Comparison of ENCODE assay signal across 21 cellular contexts in genomic region chr2:52036036-52036435, GRCh38.
"Had no signal": no experiment of that assay in that cellular context is flagged by ENCODE, and none has a peak within 500 bp of the region (broad histone marks: within the 10 kb centered on the region; RNA-seq: fewer than 3 reads in every experiment).

No MANE protein-coding gene starts in this region.

- ATAC-seq: activated naive CD4-positive, alpha-beta T cell treated with anti-CD3 and anti-CD28 coated beads, Interleukin-2, amount 50 U/mL, for 72 hours; activated T-helper 17 cell treated with anti-CD3 and anti-CD28 coated beads, Interleukin-2, amount 50 U/mL, for 72 hours; gastroesophageal sphincter; heart left ventricle; left colon; right lobe of liver; stimulated activated memory B cell treated with anti-CD40 and anti-IgM and Interleukin-4, amounts not matched to agents 10 μg/mL and 1 μg/mL and 100 μg/mL, for 72 hours had no signal

- H3K27ac ChIP-seq: ascending aorta, brain microvascular endothelial cell, gastroesophageal sphincter, heart left ventricle, right lobe of liver, stomach, suprapubic skin, tibial nerve had no signal

- H3K9me3 ChIP-seq: ascending aorta, gastroesophageal sphincter, heart left ventricle, right lobe of liver, stomach, suprapubic skin, tibial nerve had no signal

- H3K27me3 ChIP-seq: ascending aorta, brain microvascular endothelial cell, gastroesophageal sphincter, heart left ventricle, right lobe of liver, stomach, suprapubic skin, tibial nerve had no signal

- H3K4me3 ChIP-seq: ascending aorta, gastroesophageal sphincter, heart left ventricle, right lobe of liver, stomach, suprapubic skin, tibial nerve had no signal

- H3K4me1 ChIP-seq: ascending aorta, gastroesophageal sphincter, heart left ventricle, right lobe of liver, stomach, suprapubic skin, tibial nerve had no signal

- H3K36me3 ChIP-seq: ascending aorta, brain microvascular endothelial cell, gastroesophageal sphincter, heart left ventricle, right lobe of liver, stomach, suprapubic skin, tibial nerve had no signal

- DNase-seq: activated CD8-positive, alpha-beta memory T cell treated with anti-CD3 and anti-CD28 coated beads, Interleukin-2, amount 50 U/mL, for 4 hours; activated T-cell treated with anti-CD3 and anti-CD28 coated beads, Interleukin-2, amount 50 U/mL, for 24 hours; brain microvascular endothelial cell; caudate nucleus; effector CD4-positive, alpha-beta T cell; erythroblast; heart left ventricle; left colon; naive B cell; nucleus accumbens; right lobe of liver; small intestine; stomach; T-helper 9 cell had no signal
